1 cellular context compared by ENCODE assay signal in genomic region chr5:180316586-180316985, GRCh38.
TF ChIP-seq lines count a peak whose summit lies in the region.

No MANE protein-coding gene starts in this region.

TF ChIP-seq in K562, 482 proteins besides CTCF, POLR2A, EP300 and RAD21 (continued from another document):
- TF ChIP-seq CTCFL (IDR thresholded peaks at IDR 0.05; ENCODE audit: borderline replicate concordance, insufficient read depth, low read depth, low read length, poor library complexity, severe bottlenecking) (no peak), RFX5 (IDR thresholded peaks at IDR 0.05; ENCODE audit: low read depth, low read length) (no peak), TFE3 (CRISPR knock-in tag; IDR thresholded peaks at IDR 0.05) (no peak), E2F6 (IDR thresholded peaks at IDR 0.05; ENCODE audit: borderline replicate concordance in 1 of 2, extremely low read depth in 1 of 2, insufficient read depth in 1 of 2, insufficient read length in 1 of 2, low read depth in 1 of 2, low read length in 1 of 2, poor library complexity in 1 of 2, severe bottlenecking in 1 of 2) (peak; percentile 8 to 58), ZHX1 (conservative IDR thresholded peaks at IDR 0.05; ENCODE audit: low read length) (no peak), ZMIZ1 (IDR thresholded peaks at IDR 0.05; ENCODE audit: low read depth in 2 of 2, low read length in 2 of 2) (no peak), L3MBTL2 (IDR thresholded peaks at IDR 0.05) (peak; percentile 67)
